In the genomic region with DNA sequence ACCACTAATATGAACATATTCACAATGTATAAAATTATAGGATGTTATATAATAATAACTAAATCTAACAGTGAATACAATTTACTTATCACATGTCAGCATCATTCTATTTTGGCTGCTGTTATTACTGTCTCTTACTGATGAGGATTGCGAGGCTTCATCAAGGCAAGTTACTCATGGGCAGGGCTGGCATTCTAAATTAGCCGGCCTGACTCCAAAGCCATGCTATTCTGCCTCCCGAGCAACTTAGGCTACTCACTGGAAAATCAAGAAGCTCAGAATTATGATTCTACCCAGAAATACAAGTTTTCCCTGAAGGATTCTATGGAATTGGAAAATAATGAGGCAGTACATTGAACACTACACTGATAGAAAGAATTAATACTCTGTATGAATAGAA, we compare ENCODE assay signal across 1 cellular context.
TF ChIP-seq lines count a peak whose summit lies in the region.

No MANE protein-coding gene starts in this region.

TF ChIP-seq in SK-N-SH, 30 proteins besides CTCF, POLR2A, EP300 and RAD21 (continued from another document):
- no peak for TF ChIP-seq TCF12 (IDR thresholded peaks at IDR 0.05)
- no peak for TF ChIP-seq EZH2phosphoT487 (IDR thresholded peaks at IDR 0.05; ENCODE audit: borderline replicate concordance, low read depth)
- TF ChIP-seq, protein P1, sequence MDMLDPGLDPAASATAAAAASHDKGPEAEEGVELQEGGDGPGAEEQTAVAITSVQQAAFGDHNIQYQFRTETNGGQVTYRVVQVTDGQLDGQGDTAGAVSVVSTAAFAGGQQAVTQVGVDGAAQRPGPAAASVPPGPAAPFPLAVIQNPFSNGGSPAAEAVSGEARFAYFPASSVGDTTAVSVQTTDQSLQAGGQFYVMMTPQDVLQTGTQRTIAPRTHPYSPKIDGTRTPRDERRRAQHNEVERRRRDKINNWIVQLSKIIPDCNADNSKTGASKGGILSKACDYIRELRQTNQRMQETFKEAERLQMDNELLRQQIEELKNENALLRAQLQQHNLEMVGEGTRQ (IDR thresholded peaks at IDR 0.05; ENCODE audit: borderline replicate concordance, low read depth, low read length), result no peak
